1 cellular context compared by ENCODE assay signal in the genomic region with DNA sequence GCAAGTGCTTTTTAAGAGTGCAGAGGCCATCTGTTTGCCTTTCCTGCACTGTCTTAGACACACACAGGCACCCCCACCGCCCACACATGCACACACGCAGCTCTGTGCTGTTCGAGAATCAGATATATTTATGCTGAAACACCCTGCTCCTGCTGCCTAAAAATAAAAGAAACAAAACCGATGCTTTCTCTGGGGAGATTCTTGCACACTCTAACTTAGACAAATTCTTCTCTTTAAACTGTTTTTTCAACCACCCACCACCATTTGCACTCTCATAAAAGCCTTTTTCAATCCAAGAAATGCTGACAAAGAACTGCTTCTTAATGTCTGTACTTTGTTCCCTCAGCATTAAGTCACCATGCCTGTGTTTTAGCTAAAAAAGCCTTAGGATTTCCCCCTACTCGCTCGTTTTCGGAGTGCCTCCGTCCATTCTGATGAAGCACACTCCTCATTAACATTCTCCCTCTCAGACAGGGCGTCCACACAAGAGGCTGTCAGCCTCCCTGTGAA.
TF ChIP-seq lines count a peak whose summit lies in the region.

No MANE protein-coding gene starts in this region.

TF ChIP-seq in WTC11, 78 proteins besides CTCF, POLR2A, EP300 and RAD21 (continued from another document):
- TF ChIP-seq ZNF396 (CRISPR knock-in tag; IDR thresholded peaks at IDR 0.05; ENCODE audit: borderline replicate concordance): no peak
- TF ChIP-seq, protein P1, sequence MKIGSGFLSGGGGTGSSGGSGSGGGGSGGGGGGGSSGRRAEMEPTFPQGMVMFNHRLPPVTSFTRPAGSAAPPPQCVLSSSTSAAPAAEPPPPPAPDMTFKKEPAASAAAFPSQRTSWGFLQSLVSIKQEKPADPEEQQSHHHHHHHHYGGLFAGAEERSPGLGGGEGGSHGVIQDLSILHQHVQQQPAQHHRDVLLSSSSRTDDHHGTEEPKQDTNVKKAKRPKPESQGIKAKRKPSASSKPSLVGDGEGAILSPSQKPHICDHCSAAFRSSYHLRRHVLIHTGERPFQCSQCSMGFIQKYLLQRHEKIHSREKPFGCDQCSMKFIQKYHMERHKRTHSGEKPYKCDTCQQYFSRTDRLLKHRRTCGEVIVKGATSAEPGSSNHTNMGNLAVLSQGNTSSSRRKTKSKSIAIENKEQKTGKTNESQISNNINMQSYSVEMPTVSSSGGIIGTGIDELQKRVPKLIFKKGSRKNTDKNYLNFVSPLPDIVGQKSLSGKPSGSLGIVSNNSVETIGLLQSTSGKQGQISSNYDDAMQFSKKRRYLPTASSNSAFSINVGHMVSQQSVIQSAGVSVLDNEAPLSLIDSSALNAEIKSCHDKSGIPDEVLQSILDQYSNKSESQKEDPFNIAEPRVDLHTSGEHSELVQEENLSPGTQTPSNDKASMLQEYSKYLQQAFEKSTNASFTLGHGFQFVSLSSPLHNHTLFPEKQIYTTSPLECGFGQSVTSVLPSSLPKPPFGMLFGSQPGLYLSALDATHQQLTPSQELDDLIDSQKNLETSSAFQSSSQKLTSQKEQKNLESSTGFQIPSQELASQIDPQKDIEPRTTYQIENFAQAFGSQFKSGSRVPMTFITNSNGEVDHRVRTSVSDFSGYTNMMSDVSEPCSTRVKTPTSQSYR (CRISPR knock-in tag; IDR thresholded peaks at IDR 0.05): no peak
- TF ChIP-seq, protein P2, sequence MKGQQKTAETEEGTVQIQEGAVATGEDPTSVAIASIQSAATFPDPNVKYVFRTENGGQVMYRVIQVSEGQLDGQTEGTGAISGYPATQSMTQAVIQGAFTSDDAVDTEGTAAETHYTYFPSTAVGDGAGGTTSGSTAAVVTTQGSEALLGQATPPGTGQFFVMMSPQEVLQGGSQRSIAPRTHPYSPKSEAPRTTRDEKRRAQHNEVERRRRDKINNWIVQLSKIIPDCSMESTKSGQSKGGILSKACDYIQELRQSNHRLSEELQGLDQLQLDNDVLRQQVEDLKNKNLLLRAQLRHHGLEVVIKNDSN (CRISPR knock-in tag; IDR thresholded peaks at IDR 0.05): no peak
- TF ChIP-seq NFATC4 (CRISPR knock-in tag; IDR thresholded peaks at IDR 0.05): no peak
- TF ChIP-seq GABPB1 (CRISPR knock-in tag; IDR thresholded peaks at IDR 0.05): no peak
- no peak for TF ChIP-seq GRHL2 (CRISPR knock-in tag; IDR thresholded peaks at IDR 0.05; ENCODE audit: insufficient replicate concordance, severe bottlenecking)
